In the genomic region with DNA sequence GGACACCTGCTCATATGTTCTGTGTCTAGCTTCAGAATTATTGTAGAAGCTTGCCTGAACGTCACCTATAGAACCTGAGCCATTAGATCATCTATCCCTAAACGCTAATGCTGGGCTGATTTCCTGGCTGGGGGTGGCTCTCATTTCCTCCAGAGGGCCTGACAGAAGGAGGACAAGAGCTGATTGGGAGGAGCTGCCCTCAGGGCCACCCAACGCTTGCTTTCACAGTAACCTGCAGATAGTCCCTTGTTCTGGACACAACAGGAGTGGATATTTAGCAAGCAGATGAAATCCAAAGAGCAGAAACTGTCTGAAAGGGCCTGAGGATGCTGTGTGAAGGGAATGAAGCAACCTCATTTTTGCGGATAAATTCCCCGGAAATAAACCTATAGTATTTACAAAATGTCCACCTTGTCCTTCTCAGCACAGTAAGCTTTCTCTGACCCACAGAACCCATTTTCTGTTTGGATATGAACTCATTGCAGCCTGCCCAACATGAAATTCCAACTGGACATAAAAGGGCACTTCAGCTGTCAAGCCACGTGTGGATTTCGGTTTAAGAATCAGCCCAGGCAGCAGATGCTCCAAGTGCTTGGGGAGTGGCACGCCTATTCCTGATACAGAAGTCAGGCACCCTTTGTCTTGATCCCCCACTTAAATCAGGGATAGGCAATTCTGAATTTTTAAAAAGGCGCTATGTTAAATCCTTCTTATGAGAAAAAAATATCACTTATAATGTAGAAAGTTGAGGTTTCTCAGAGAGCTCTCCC, we compare ENCODE assay signal across 8 cellular contexts. TPM values are rescaled to one million over a fixed set of nuclear protein-coding genes. Genes with fewer than 3 reads are reported as not detected.
DNase-seq lines count a peak whose midpoint lies in the region; ATAC-seq, FAIRE-seq and TF ChIP-seq lines count a peak whose summit lies in the region.

No MANE protein-coding gene starts in this region.

- no peaks in the 10 kb centered on the region for H3K27me3 Mint-ChIP-seq in dendritic cell treated with granulocyte-macrophage colony-stimulating factor and Interleukin-4, amounts not matched to agents 40 ng/mL and 50 ng/mL, for 4 days
- no peaks in the 10 kb centered on the region for H3K27me3 Mint-ChIP-seq in osteocyte (ENCODE audit: unreplicated experiment)
- no peaks in the 10 kb centered on the region for H3K27me3 Mint-ChIP-seq in activated CD4-positive, alpha-beta memory T cell treated with anti-CD3 and anti-CD28 coated beads for 36 hours

- H3K4me3 Mint-ChIP-seq in dendritic cell treated with granulocyte-macrophage colony-stimulating factor and Interleukin-4, amounts not matched to agents 40 ng/mL and 50 ng/mL, for 4 days: peak overlapping the region; percentile 20
- no peak overlapping the region for H3K4me3 Mint-ChIP-seq in osteocyte (ENCODE audit: unreplicated experiment)
- H3K4me3 Mint-ChIP-seq in activated CD4-positive, alpha-beta memory T cell treated with anti-CD3 and anti-CD28 coated beads for 36 hours: no peak overlapping the region

- peak overlapping the region; percentile 94 for H3K27ac Mint-ChIP-seq in dendritic cell treated with granulocyte-macrophage colony-stimulating factor and Interleukin-4, amounts not matched to agents 40 ng/mL and 50 ng/mL, for 4 days
- peak overlapping the region; percentile 86 for H3K27ac Mint-ChIP-seq in osteocyte (ENCODE audit: unreplicated experiment)
- no peak overlapping the region for H3K27ac Mint-ChIP-seq in activated CD4-positive, alpha-beta memory T cell treated with anti-CD3 and anti-CD28 coated beads for 36 hours

- no peak for TF ChIP-seq CTCF in osteocyte (IDR thresholded peaks at IDR 0.05)

- intact Hi-C loops in dendritic cell treated with granulocyte-macrophage colony-stimulating factor and Interleukin-4, amounts not matched to agents 40 ng/mL and 50 ng/mL, for 4 days (cut with micrococcal nuclease): no loop called here
- intact Hi-C loops in activated CD4-positive, alpha-beta memory T cell treated with anti-CD3 and anti-CD28 coated beads for 36 hours (cut with micrococcal nuclease): no loop called here

- CTCF ChIA-PET in activated CD4-positive, alpha-beta memory T cell treated with anti-CD3 and anti-CD28 coated beads for 36 hours (lab: Charles Lee): interaction anchor here (1.0 to 5.0 kb wide), 4 partner anchors 44 to 162 kb away, joined by 3 to 32 read pairs (median 4); partner anchors contain the start of gene TUBA1B

- DNase-seq in COR-L47 (lab: John Stamatoyannopoulos, UW): peak; percentile 59
- peak; percentile 64 for DNase-seq in NCI-H2171 treated with DMSO at 0.1 percent for 48 hours (lab: John Stamatoyannopoulos, UW)
- DNase-seq in osteocyte (ENCODE audit: extremely low spot score, unreplicated experiment): no peak
- no peak for DNase-seq in effector CD8-positive, alpha-beta T cell (lab: John Stamatoyannopoulos, UW)
- DNase-seq in H54 (ENCODE audit: insufficient read length, low spot score): no peak
- DNase-seq in activated CD4-positive, alpha-beta memory T cell treated with anti-CD3 and anti-CD28 coated beads for 36 hours: no peak

- POLR2A ChIA-PET in activated CD4-positive, alpha-beta memory T cell treated with anti-CD3 and anti-CD28 coated beads for 36 hours (lab: Charles Lee): no interaction called here

- FAIRE-seq in H54 (lab: Jason Lieb, UNC): no peak

- no peaks in the 10 kb centered on the region for H3K9me3 Mint-ChIP-seq in dendritic cell treated with granulocyte-macrophage colony-stimulating factor and Interleukin-4, amounts not matched to agents 40 ng/mL and 50 ng/mL, for 4 days
- no peaks in the 10 kb centered on the region for H3K9me3 Mint-ChIP-seq in osteocyte (ENCODE audit: unreplicated experiment)
- H3K9me3 Mint-ChIP-seq in activated CD4-positive, alpha-beta memory T cell treated with anti-CD3 and anti-CD28 coated beads for 36 hours: no peaks in the 10 kb centered on the region

- TF ChIP-seq POLR2A in H54 (IDR thresholded peaks at IDR 0.05; ENCODE audit: low read depth, low read length): no peak

- no peak for ATAC-seq in HG03135 (IDR thresholded peaks at IDR 0.05; ENCODE audit: unreplicated experiment)

- no peaks in the 10 kb centered on the region for H3K36me3 Mint-ChIP-seq in dendritic cell treated with granulocyte-macrophage colony-stimulating factor and Interleukin-4, amounts not matched to agents 40 ng/mL and 50 ng/mL, for 4 days (ENCODE audit: low read depth)
- H3K36me3 Mint-ChIP-seq in osteocyte (ENCODE audit: unreplicated experiment): no peaks in the 10 kb centered on the region
- H3K36me3 Mint-ChIP-seq in activated CD4-positive, alpha-beta memory T cell treated with anti-CD3 and anti-CD28 coated beads for 36 hours: no peaks in the 10 kb centered on the region

- H3K4me1 Mint-ChIP-seq in dendritic cell treated with granulocyte-macrophage colony-stimulating factor and Interleukin-4, amounts not matched to agents 40 ng/mL and 50 ng/mL, for 4 days (ENCODE audit: low read depth): peaks cover 75% of the 10 kb centered on the region
- H3K4me1 Mint-ChIP-seq in osteocyte (ENCODE audit: unreplicated experiment): peaks cover 33% of the 10 kb centered on the region
- H3K4me1 Mint-ChIP-seq in activated CD4-positive, alpha-beta memory T cell treated with anti-CD3 and anti-CD28 coated beads for 36 hours (ENCODE audit: low read depth): peaks cover 16% of the 10 kb centered on the region

RNA-seq across cellular contexts. Expression of gene TUBA1C, which starts 32.8 kb away (rescaled TPM):
- total RNA-seq in osteocyte: 136 and 142 TPM in 2 replicates
- 100 to 1,000 TPM; 353 to 360 TPM for total RNA-seq in activated CD4-positive, alpha-beta memory T cell treated with anti-CD3 and anti-CD28 coated beads for 36 hours

RNA-seq across cellular contexts. Expression of gene TUBA1A, which starts 43.2 kb away (rescaled TPM):
- total RNA-seq in osteocyte: 466 and 471 TPM in 2 replicates
- total RNA-seq in activated CD4-positive, alpha-beta memory T cell treated with anti-CD3 and anti-CD28 coated beads for 36 hours: 10 to 100 TPM; 86.4 to 88.7 TPM

Comparison
In these comparisons a context has a peak if more than half of its experiments do, and no peak if none do; other contexts are left out.
1. DNase-seq: peak in COR-L47 (single experiment) and NCI-H2171 treated with DMSO at 0.1 percent for 48 hours (single experiment); none in osteocyte (single experiment), effector CD8-positive, alpha-beta T cell (single experiment), H54 (single experiment) and activated CD4-positive, alpha-beta memory T cell treated with anti-CD3 and anti-CD28 coated beads for 36 hours (single experiment).